In genomic region chr7:42597296-42597695, GRCh38 we compare ENCODE assay signal across 21 cellular contexts.
"Had no signal": no experiment of that assay in that cellular context is flagged by ENCODE, and none has a peak within 500 bp of the region (broad histone marks: within the 10 kb centered on the region; RNA-seq: fewer than 3 reads in every experiment).

No MANE protein-coding gene starts in this region.

- ATAC-seq: left colon, left ventricle myocardium superior, pancreas, right cardiac atrium had no signal

- H3K79me2 ChIP-seq: hepatocyte had no signal

- FAIRE-seq: pancreas had no signal

- H3K36me3 ChIP-seq: esophagus squamous epithelium, pancreas, suprapubic skin, thyroid gland, upper lobe of left lung, uterus had no signal

- H3K9me3 ChIP-seq: pancreas, suprapubic skin, thyroid gland, upper lobe of left lung, uterus had no signal

- DNase-seq: cortex of kidney; dorsolateral prefrontal cortex; effector CD8-positive, alpha-beta T cell; esophagus squamous epithelium; foreskin fibroblast; left colon; left ventricle myocardium superior; mesendoderm; naive B cell; occipital lobe; pancreas; right cardiac atrium; stimulated activated CD4-positive, alpha-beta T cell treated with anti-CD3 and anti-CD28 coated beads, Interleukin-2, amount 100 ng/mL, for 48 hours; stimulated activated naive CD4-positive, alpha-beta T cell treated with Interleukin-2 at 50 U/mL for 16 hours; thyroid gland; upper lobe of left lung; uterus had no signal

- H2AFZ ChIP-seq: hepatocyte had no signal

- H3K27me3 ChIP-seq: esophagus squamous epithelium, hepatocyte, pancreas, suprapubic skin, thyroid gland, upper lobe of left lung, uterus had no signal

- H3K4me1 ChIP-seq: pancreas, suprapubic skin, thyroid gland, upper lobe of left lung, uterus had no signal

- H3K4me3 ChIP-seq: dorsolateral prefrontal cortex, esophagus squamous epithelium, hepatocyte, lung, pancreas, smooth muscle cell, suprapubic skin, thyroid gland, upper lobe of left lung, uterus had no signal

- H3K4me2 ChIP-seq: hepatocyte, smooth muscle cell had no signal

- H3K27ac ChIP-seq: dorsolateral prefrontal cortex, esophagus squamous epithelium, hepatocyte, pancreas, suprapubic skin, thyroid gland, upper lobe of left lung, uterus had no signal
